Comparison of ENCODE assay signal across 19 cellular contexts in the genomic region with DNA sequence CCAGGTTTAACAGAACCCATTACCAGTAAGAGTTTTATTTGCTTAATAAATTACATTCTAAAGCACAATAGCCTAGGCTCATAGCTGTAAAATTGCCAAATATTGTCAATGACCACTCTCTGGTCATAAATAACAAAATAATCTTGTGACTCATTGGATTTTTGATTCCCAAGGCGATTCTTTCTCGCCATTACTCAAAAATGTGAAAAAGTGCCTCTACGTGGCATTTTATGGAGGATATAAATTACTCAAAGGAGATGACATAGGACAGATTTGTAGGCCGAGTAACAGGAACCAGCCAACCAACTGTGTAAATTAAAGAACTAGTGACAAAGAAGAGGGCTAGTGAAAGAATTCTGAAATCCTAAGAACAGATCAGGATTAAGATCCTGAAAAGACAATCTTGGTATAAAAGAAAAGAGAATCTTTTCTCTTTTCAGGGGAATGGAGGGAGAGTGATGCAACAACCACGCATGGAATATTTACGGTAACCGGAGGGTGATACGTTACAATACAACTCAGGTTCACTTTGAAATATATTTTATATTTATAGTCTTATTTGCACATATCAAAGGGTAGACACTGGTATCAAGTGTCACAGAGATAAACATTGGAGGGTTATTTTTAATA.
"Had no signal": no experiment of that assay in that cellular context is flagged by ENCODE, and none has a peak within 500 bp of the region (broad histone marks: within the 10 kb centered on the region; RNA-seq: fewer than 3 reads in every experiment).

No MANE protein-coding gene starts in this region.

- H3K27ac ChIP-seq: coronary artery, hepatocyte, psoas muscle, spleen, testis, tibial nerve had no signal

- H3K9me3 Mint-ChIP-seq: natural killer cell; stimulated activated naive B cell treated with anti-CD40 and anti-IgM and Interleukin-4, amounts not matched to agents 10 μg/mL and 1 μg/mL and 100 μg/mL, for 72 hours; stimulated activated naive CD8-positive, alpha-beta T cell treated with anti-CD3 and anti-CD28 coated beads, Interleukin-15, amount 100 ng/mL, for 72 hours had no signal

- H3K36me3 Mint-ChIP-seq: natural killer cell had no signal

- H3K27ac Mint-ChIP-seq: natural killer cell; stimulated activated naive B cell treated with anti-CD40 and anti-IgM and Interleukin-4, amounts not matched to agents 10 μg/mL and 1 μg/mL and 100 μg/mL, for 72 hours had no signal

- H3K36me3 ChIP-seq: spleen, tibial nerve had no signal

- DNase-seq: effector CD8-positive, alpha-beta T cell; foreskin melanocyte; head of caudate nucleus; left colon; mucosa of descending colon; natural killer cell; psoas muscle; retina; spleen; stimulated activated CD4-positive, alpha-beta T cell treated with anti-CD3 and anti-CD28 coated beads, Interleukin-15, amount 100 ng/mL, for 24 hours; stimulated activated CD4-positive, alpha-beta T cell treated with anti-CD3 and anti-CD28 coated beads, Interleukin-1b, Interleukin-23, amount 100 ng/mL, for 48 hours; stimulated activated CD4-positive, alpha-beta T cell treated with anti-CD3 and anti-CD28 coated beads, Interleukin-4, amount 100 ng/mL, for 24 hours; stimulated activated naive B cell treated with anti-CD40 and anti-IgM and Interleukin-4, amounts not matched to agents 10 μg/mL and 1 μg/mL and 100 μg/mL, for 72 hours; stimulated activated naive CD8-positive, alpha-beta T cell treated with anti-CD3 and anti-CD28 coated beads, Interleukin-15, amount 100 ng/mL, for 72 hours; testis had no signal

- H3K27me3 ChIP-seq: hepatocyte, spleen, testis, tibial nerve had no signal

- H3K4me1 ChIP-seq: psoas muscle, spleen, testis, tibial nerve had no signal

- H3K4me3 Mint-ChIP-seq: natural killer cell; stimulated activated naive B cell treated with anti-CD40 and anti-IgM and Interleukin-4, amounts not matched to agents 10 μg/mL and 1 μg/mL and 100 μg/mL, for 72 hours; stimulated activated naive CD8-positive, alpha-beta T cell treated with anti-CD3 and anti-CD28 coated beads, Interleukin-15, amount 100 ng/mL, for 72 hours had no signal

- H3K79me2 ChIP-seq: hepatocyte had no signal

- H3K4me1 Mint-ChIP-seq: natural killer cell; stimulated activated naive CD8-positive, alpha-beta T cell treated with anti-CD3 and anti-CD28 coated beads, Interleukin-15, amount 100 ng/mL, for 72 hours had no signal

- H3K4me3 ChIP-seq: coronary artery, hepatocyte, mucosa of descending colon, psoas muscle, spleen, testis, tibial nerve had no signal

- H3K27me3 Mint-ChIP-seq: stimulated activated naive B cell treated with anti-CD40 and anti-IgM and Interleukin-4, amounts not matched to agents 10 μg/mL and 1 μg/mL and 100 μg/mL, for 72 hours; stimulated activated naive CD8-positive, alpha-beta T cell treated with anti-CD3 and anti-CD28 coated beads, Interleukin-15, amount 100 ng/mL, for 72 hours had no signal

- H3K4me2 ChIP-seq: hepatocyte had no signal

- ATAC-seq: left colon; mucosa of descending colon; natural killer cell; psoas muscle; sciatic nerve; stimulated activated naive B cell treated with anti-CD40 and anti-IgM and Interleukin-4, amounts not matched to agents 10 μg/mL and 1 μg/mL and 100 μg/mL, for 72 hours; stimulated activated naive CD8-positive, alpha-beta T cell treated with anti-CD3 and anti-CD28 coated beads, Interleukin-15, amount 100 ng/mL, for 72 hours had no signal

- H3K9me3 ChIP-seq: mucosa of descending colon, psoas muscle, spleen, testis, tibial nerve had no signal

- H2AFZ ChIP-seq: hepatocyte had no signal
